8 cellular contexts compared by ENCODE assay signal in the genomic region with DNA sequence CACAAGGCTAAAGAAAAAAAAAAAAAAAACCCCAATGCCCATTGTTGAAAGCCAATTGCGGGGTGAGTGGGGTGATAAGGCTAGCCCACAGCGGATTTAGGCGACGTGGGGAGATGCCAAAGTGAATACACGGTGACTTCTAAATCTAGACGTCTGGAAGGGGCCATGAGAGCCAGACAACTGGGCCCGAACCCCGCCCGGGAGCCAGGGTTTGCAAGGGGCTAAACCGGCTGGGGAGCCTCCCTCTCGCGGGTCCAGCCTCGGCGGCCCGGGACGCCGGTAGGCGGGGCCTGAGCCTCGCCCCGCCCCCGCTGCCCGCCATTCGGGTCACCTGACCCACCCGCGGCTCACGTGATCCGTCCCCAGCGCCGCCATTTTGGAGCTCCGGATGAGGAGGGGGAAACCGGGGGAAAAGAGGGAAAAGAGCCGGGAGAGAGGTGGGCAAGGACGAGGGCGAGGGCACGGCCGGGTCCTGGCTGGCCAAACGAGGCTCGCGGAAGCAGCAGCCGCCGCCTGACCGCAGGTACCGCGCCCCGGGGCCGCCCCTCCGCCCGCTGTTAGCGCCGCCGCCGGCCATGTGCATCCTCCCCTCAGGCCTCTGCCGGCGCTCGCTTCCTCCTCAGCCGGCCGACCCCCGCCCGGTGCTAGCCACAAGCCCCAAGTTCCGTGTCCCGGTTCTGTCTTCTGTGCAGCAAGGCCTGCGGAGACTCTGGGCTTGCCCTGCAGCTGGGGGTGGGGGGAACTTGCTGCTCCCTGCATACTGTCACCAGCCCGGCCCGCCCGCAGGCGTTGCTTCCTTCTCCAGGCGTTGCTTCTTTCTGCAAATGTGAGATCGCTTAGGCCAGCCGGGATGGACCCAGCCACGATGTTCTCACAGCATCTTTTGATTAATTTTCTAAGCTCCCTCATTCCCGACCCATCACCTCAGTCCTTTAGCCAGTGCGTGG. TPM values are rescaled to one million over a fixed set of nuclear protein-coding genes. Genes with fewer than 3 reads are reported as not detected.
A peak's percentile ranks its signal among the peaks of the same experiment; 100 is the strongest.
DNase-seq lines count a peak whose midpoint lies in the region; ATAC-seq, FAIRE-seq and TF ChIP-seq lines count a peak whose summit lies in the region.

TSS of gene ZNF507 (plus strand) at position 350 of the 947 bp plus-strand sequence. CDS start 7,221 bp downstream, outside the sequence.

- WGBS in hepatocyte (ENCODE audit: low lambda C conversion rate, missing lambda C conversion rate), result 13% methylated on average over 35 of the region's 72 CpGs
- whole genome bisulfite sequencing in aorta, 2 donors, result 2% methylated on average over 54 to 72 of the region's 72 CpGs

- H3K4me3 Mint-ChIP-seq in astrocyte (ENCODE audit: unreplicated experiment), result peak within 1 kb of the TSS; percentile 99

- H3K4me3 ChIP-seq in astrocyte (ENCODE audit: insufficient read depth, low read depth, low read length) (peak within 1 kb of the TSS; percentile 86), hepatocyte (peak within 1 kb of the TSS; percentile 82), aorta (ENCODE audit: low read length in 2 of 2) (peak within 1 kb of the TSS; percentile 76 to 100)

- H3K27me3 ChIP-seq in astrocyte (ENCODE audit: insufficient read depth, low read length) (peaks cover 4% of the 10 kb centered on the region), hepatocyte (no peaks in the 10 kb centered on the region), aorta (ENCODE audit: control insufficient read depth in 1 of 2, insufficient read depth in 2 of 2, low read length in 1 of 2) (no peaks in the 10 kb centered on the region)

- H2AFZ ChIP-seq in astrocyte (ENCODE audit: low read depth, low read length) (peak within 1 kb of the TSS; percentile 96), hepatocyte (peak within 1 kb of the TSS; percentile 72)

- peak within 1 kb of the TSS; percentile 93 for H3K9ac ChIP-seq in astrocyte (ENCODE audit: low read length)

- no peaks in the 10 kb centered on the region for H3K9me2 ChIP-seq in hepatocyte (replicated peaks; ENCODE audit: insufficient read depth)

- H3K36me3 ChIP-seq in astrocyte (ENCODE audit: insufficient read depth, low read length) (no peaks in the 10 kb centered on the region), hepatocyte (replicated peaks; ENCODE audit: insufficient read depth, low read depth) (no peaks in the 10 kb centered on the region), aorta (ENCODE audit: control insufficient read depth in 1 of 2, insufficient read depth in 2 of 2, low read length in 1 of 2) (peaks cover 0 to 3% of the 10 kb centered on the region in 2 donors)

- intact Hi-C loops in aorta (cut with DNase I), result loop anchor here in 1 of 2 donors (10.0 kb wide), 1 partner anchor 329 kb away; the partner anchor contains the start of genes ANKRD27 and RGS9BP

- H3K4me1 ChIP-seq in astrocyte (ENCODE audit: insufficient read depth, low read length) (peaks cover 14% of the 10 kb centered on the region), hepatocyte (ENCODE audit: insufficient read depth) (peaks cover 16% of the 10 kb centered on the region), aorta (ENCODE audit: control insufficient read depth in 1 of 2, insufficient read depth in 2 of 2, low read length in 2 of 2) (peaks cover 0 to 5% of the 10 kb centered on the region in 2 donors)

- peak within 1 kb of the TSS; percentile 92 for H3K4me2 ChIP-seq in astrocyte (ENCODE audit: low read length)
- H3K4me2 ChIP-seq in hepatocyte, result peak within 1 kb of the TSS; percentile 89

- no peaks in the 10 kb centered on the region for H3K36me3 Mint-ChIP-seq in astrocyte (ENCODE audit: low read depth, unreplicated experiment)

- TF ChIP-seq CTCF in astrocyte (IDR thresholded peaks at IDR 0.05; ENCODE audit: insufficient read depth, low read depth, low read length) (no peak), hepatocyte (IDR thresholded peaks at IDR 0.05; ENCODE audit: poor library complexity) (no peak)

- peak; percentile 89 for DNase-seq in GM18507 (ENCODE audit: extremely low spot score, insufficient read length, low read depth)
- peak; percentile 55 for DNase-seq in NCI-H1694 treated with DMSO at 0.1 percent for 48 hours (lab: John Stamatoyannopoulos, UW)
- peak; percentile 57 for DNase-seq in T-helper 22 cell (ENCODE audit: low read depth)
- DNase-seq in astrocyte (ENCODE audit: low read depth), result peak; percentile 31
- DNase-seq in hepatocyte (ENCODE audit: low spot score), result peak; percentile 93
- peak; percentile 96 for DNase-seq in retina
- peak; percentile 85 to 95 for DNase-seq in aorta

- ATAC-seq in HG02870 (IDR thresholded peaks at IDR 0.05; ENCODE audit: unreplicated experiment), result peak; percentile 78
- peak; percentile 96 for ATAC-seq in aorta (ENCODE audit: low FRiP score)

- H3K79me2 ChIP-seq in astrocyte (ENCODE audit: insufficient read depth, low read length) (peaks cover 49% of the 10 kb centered on the region), hepatocyte (peaks cover 39% of the 10 kb centered on the region)

- no peaks in the 10 kb centered on the region for H3K9me3 Mint-ChIP-seq in astrocyte (ENCODE audit: unreplicated experiment)

- no peaks in the 10 kb centered on the region for H3K27me3 Mint-ChIP-seq in astrocyte (ENCODE audit: low read depth, unreplicated experiment)

- peak within 1 kb of the TSS; percentile 82 for H3K27ac Mint-ChIP-seq in astrocyte (ENCODE audit: unreplicated experiment)

- no peaks in the 10 kb centered on the region for H3K9me3 ChIP-seq in astrocyte (ENCODE audit: insufficient read depth, low read depth, low read length)
- H3K9me3 ChIP-seq in hepatocyte (ENCODE audit: low read depth), result no peaks in the 10 kb centered on the region
- no peaks in the 10 kb centered on the region for H3K9me3 ChIP-seq in aorta (ENCODE audit: control insufficient read depth, low read length)

- FAIRE-seq in GM18507 (lab: Jason Lieb, UNC), result peak; percentile 77
- no peak for FAIRE-seq in astrocyte (lab: Jason Lieb, UNC)

- peaks cover 8% of the 10 kb centered on the region for H4K20me1 ChIP-seq in astrocyte (ENCODE audit: insufficient read depth, low read length)
- peaks cover 3% of the 10 kb centered on the region for H4K20me1 ChIP-seq in hepatocyte (ENCODE audit: insufficient read depth, poor library complexity, severe bottlenecking)

- H3K27ac ChIP-seq in astrocyte (ENCODE audit: low read depth, low read length) (peak within 1 kb of the TSS; percentile 87), hepatocyte (peak within 1 kb of the TSS; percentile 71), aorta (ENCODE audit: low read depth in 1 of 2, low read length in 2 of 2) (peak within 1 kb of the TSS; percentile 37 to 47)

- H3K4me1 Mint-ChIP-seq in astrocyte (ENCODE audit: low read depth, unreplicated experiment), result peaks cover 8% of the 10 kb centered on the region

RNA-seq across cellular contexts. Expression of gene ZNF507, which starts in this region (rescaled TPM):
- total RNA-seq in astrocyte (12.4 and 14.7 TPM in 2 replicates), hepatocyte (11.8 and 14.8 TPM in 2 replicates), aorta (10 to 100 TPM; 23.2 to 25.1 TPM)
- polyA plus RNA-seq in hepatocyte (3.8 and 4.7 TPM in 2 replicates), aorta (1 to 10 TPM; 5.5 to 8.7 TPM)

Comparison
In these comparisons a context has a peak if more than half of its experiments do, and no peak if none do; other contexts are left out.
1. Peak in every context shown above with its lines: DNase-seq, ATAC-seq, H3K4me3 ChIP-seq and H3K27ac ChIP-seq.
2. DNase-seq: peak in every context shown above with its lines; median percentile 96 in retina; 93 in hepatocyte; 90 in aorta; 89 in GM18507; 57 in T-helper 22 cell; 55 in NCI-H1694 treated with DMSO at 0.1 percent for 48 hours; 31 in astrocyte.